ENCODE assay signal across 12 cellular contexts in genomic region chr2:218773881-218774280, GRCh38. TPM values are rescaled to one million over a fixed set of nuclear protein-coding genes. Genes with fewer than 3 reads are reported as not detected.
"Had no signal": no experiment of that assay in that cellular context is flagged by ENCODE, and none has a peak within 500 bp of the region (broad histone marks: within the 10 kb centered on the region; RNA-seq: fewer than 3 reads in every experiment).

No MANE protein-coding gene starts in this region.

- ATAC-seq: GM23338, HCT116 had no signal

- H3K27ac ChIP-seq: GM23248 had no signal

- H3K4me2 ChIP-seq: GM23338 had no signal

- DNase-seq: GM23248, GOT3, H7, H9, HCEC 1CT, HFFc6 had no signal

- FAIRE-seq: H1, H54 had no signal

- H3K36me3 ChIP-seq: HAP-1 had no signal

- H3K4me1 ChIP-seq: HAP-1 had no signal

- H3K4me3 ChIP-seq: GM23248, GM23338, HAP-1 had no signal

- H2AFZ ChIP-seq: GM23248, GM23338 had no signal

- H3K27ac Mint-ChIP-seq: GM23338, H9, HFFc6 had no signal

RNA-seq across cellular contexts. Expression of gene PRKAG3, which starts 57.7 kb away (rescaled TPM):
- total RNA-seq: GM23248, GM23338, H1, H4, H7, H9, HFFc6 had no signal
- polyA plus RNA-seq: GM23248, GM23338, H1 had no signal
